In genomic region chr19:58305932-58306323, GRCh38 we compare ENCODE assay signal across 7 cellular contexts. TPM values are rescaled to one million over a fixed set of nuclear protein-coding genes. Genes with fewer than 3 reads are reported as not detected.
DNase-seq lines count a peak whose midpoint lies in the region; ATAC-seq and TF ChIP-seq lines count a peak whose summit lies in the region.

No MANE protein-coding gene starts in this region.

- H2AFZ ChIP-seq in HCT116 (ENCODE audit: low read depth, low read length, poor library complexity, severe bottlenecking) = no peak overlapping the region

- RAD21 ChIA-PET in HCT116 (lab: Charles Lee; ENCODE audit: low non-redundant PET in 1 of 2, low total read pairs in 2 of 2, uncharacterized antibody in 2 of 2, unreplicated experiment in 2 of 2) = no interaction called here

- H3K9me3 ChIP-seq in HCT116 (ENCODE audit: control insufficient read depth in 1 of 2, insufficient read depth in 1 of 2, low read depth in 1 of 2, low read length in 2 of 2) = no peaks in the 10 kb centered on the region; a peak in 1 of 4 replicates
- H3K9me3 ChIP-seq in SJSA1 (replicated peaks) = peaks cover 31% of the 10 kb centered on the region

- no peak for ATAC-seq in HCT116

- H3K36me3 ChIP-seq in HCT116 (ENCODE audit: control insufficient read depth in 1 of 2, insufficient read depth in 2 of 2, low read length in 2 of 2) (peaks cover 12 to 37% of the 10 kb centered on the region in 2 experiments), SJSA1 (peaks cover 73% of the 10 kb centered on the region)

- peak overlapping the region; percentile 92 to 93 for H3K4me3 ChIP-seq in HCT116 (replicated peaks in 1 of 2; ENCODE audit: low read depth in 1 of 2, low read length in 2 of 2)
- peak overlapping the region; percentile 80 for H3K4me3 ChIP-seq in SJSA1
- peak overlapping the region; percentile 90 for H3K4me3 ChIP-seq in fibroblast of pulmonary artery (replicated peaks; ENCODE audit: low read depth, low read length)
- peak overlapping the region; percentile 91 for H3K4me3 ChIP-seq in skeletal muscle cell (ENCODE audit: low read depth, low read length)

- H3K9me2 ChIP-seq in HCT116 (ENCODE audit: insufficient read depth) = no peaks in the 10 kb centered on the region

- DNase-seq in HCT116 (ENCODE audit: low read depth, low spot score) = no peak
- no peak for DNase-seq in SJSA1 (ENCODE audit: low read depth in 1 of 2, low spot score in 2 of 2)
- peak; percentile 19 for DNase-seq in fibroblast of pulmonary artery (ENCODE audit: low read depth)
- no peak for DNase-seq in skeletal muscle cell (ENCODE audit: low read depth)
- DNase-seq in mucosa of gallbladder (ENCODE audit: low spot score) = no peak
- no peak for DNase-seq in kidney glomerular epithelial cell (lab: John Stamatoyannopoulos, UW)
- no peak for DNase-seq in 8988T

- no TSS peak for BruUV-seq in HCT116 (replicated peaks; lab: Mats Ljungman, UMichigan)

- H3K79me2 ChIP-seq in HCT116 (ENCODE audit: insufficient read depth, low read length) = peaks cover 40% of the 10 kb centered on the region

- peak overlapping the region; percentile 73 for H3K9ac ChIP-seq in HCT116 (ENCODE audit: low read length)

- H3K27me3 ChIP-seq in HCT116 (ENCODE audit: insufficient read depth, low read length) (no peaks in the 10 kb centered on the region), SJSA1 (replicated peaks) (no peaks in the 10 kb centered on the region)

- TF ChIP-seq RAD21 in HCT116 (IDR thresholded peaks at IDR 0.05; ENCODE audit: low read depth) = no peak

- no peak for TF ChIP-seq POLR2A in HCT116 (IDR thresholded peaks at IDR 0.05; ENCODE audit: borderline replicate concordance, extremely low read depth, insufficient read depth, insufficient read length)

- CTCF ChIA-PET in HCT116 (lab: Charles Lee) = no interaction called here

- H3K27ac ChIP-seq in HCT116 (ENCODE audit: low read depth, low read length) = peak overlapping the region; percentile 74
- H3K27ac ChIP-seq in SJSA1 = peak overlapping the region; percentile 74

- no peaks in the 10 kb centered on the region for H4K20me1 ChIP-seq in HCT116 (ENCODE audit: insufficient read depth)

- peak overlapping the region; percentile 80 for H3K4me2 ChIP-seq in HCT116 (ENCODE audit: low read length)

- POLR2A ChIA-PET in HCT116 (lab: Charles Lee) = interaction anchor here (1.3 kb wide), 2 partner anchors 21 to 57 kb away, joined by 3 read pairs; partner anchors contain the start of genes ZNF497 and ZSCAN22

- intact Hi-C loops in HCT116 (cut with micrococcal nuclease) = loop anchor here (1.0 to 5.0 kb wide), 2 partner anchors 20 to 79 kb away; partner anchors contain the start of genes ZNF544 and ZSCAN22

- peaks cover 5 to 15% of the 10 kb centered on the region in 2 experiments; a peak in 3 of 4 replicates for H3K4me1 ChIP-seq in HCT116 (ENCODE audit: control insufficient read depth in 1 of 2, insufficient read depth in 2 of 2, low read length in 2 of 2)
- H3K4me1 ChIP-seq in SJSA1 (replicated peaks) = peaks cover 6% of the 10 kb centered on the region; the same call in 1 of the 2 replicates

- TF ChIP-seq CTCF in HCT116 (IDR thresholded peaks at IDR 0.05 in 2 of 3, conservative IDR thresholded peaks at IDR 0.05 in 1 of 3; ENCODE audit: borderline replicate concordance in 1 of 3, insufficient read depth in 1 of 3, low read depth in 2 of 3, low read length in 2 of 3) = no peak
- no peak for TF ChIP-seq CTCF in fibroblast of pulmonary artery (IDR thresholded peaks at IDR 0.05; ENCODE audit: low read length, missing control alignments)

TF ChIP-seq in HCT116, 20 proteins besides CTCF, POLR2A, EP300 and RAD21:
- TF ChIP-seq ZNF274 (IDR thresholded peaks at IDR 0.05; ENCODE audit: low read depth, low read length) (no peak), EZH2phosphoT487 (IDR thresholded peaks at IDR 0.05; ENCODE audit: borderline replicate concordance) (no peak), SRF (IDR thresholded peaks at IDR 0.05; ENCODE audit: low read depth) (no peak), SIN3A (IDR thresholded peaks at IDR 0.05; ENCODE audit: low read depth) (no peak), POLR2AphosphoS5 (IDR thresholded peaks at IDR 0.05; ENCODE audit: low read depth, low read length) (no peak), TCF7L2 (IDR thresholded peaks at IDR 0.05; ENCODE audit: borderline replicate concordance, extremely low read depth, insufficient read depth, insufficient read length) (no peak)
- TF ChIP-seq, protein P1, sequence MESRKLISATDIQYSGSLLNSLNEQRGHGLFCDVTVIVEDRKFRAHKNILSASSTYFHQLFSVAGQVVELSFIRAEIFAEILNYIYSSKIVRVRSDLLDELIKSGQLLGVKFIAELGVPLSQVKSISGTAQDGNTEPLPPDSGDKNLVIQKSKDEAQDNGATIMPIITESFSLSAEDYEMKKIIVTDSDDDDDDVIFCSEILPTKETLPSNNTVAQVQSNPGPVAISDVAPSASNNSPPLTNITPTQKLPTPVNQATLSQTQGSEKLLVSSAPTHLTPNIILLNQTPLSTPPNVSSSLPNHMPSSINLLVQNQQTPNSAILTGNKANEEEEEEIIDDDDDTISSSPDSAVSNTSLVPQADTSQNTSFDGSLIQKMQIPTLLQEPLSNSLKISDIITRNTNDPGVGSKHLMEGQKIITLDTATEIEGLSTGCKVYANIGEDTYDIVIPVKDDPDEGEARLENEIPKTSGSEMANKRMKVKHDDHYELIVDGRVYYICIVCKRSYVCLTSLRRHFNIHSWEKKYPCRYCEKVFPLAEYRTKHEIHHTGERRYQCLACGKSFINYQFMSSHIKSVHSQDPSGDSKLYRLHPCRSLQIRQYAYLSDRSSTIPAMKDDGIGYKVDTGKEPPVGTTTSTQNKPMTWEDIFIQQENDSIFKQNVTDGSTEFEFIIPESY (IDR thresholded peaks at IDR 0.05; ENCODE audit: extremely low read depth, insufficient replicate concordance, low read length) = no peak

RNA-seq across cellular contexts. Expression of gene ERVK3-1, which starts 0.8 kb away (rescaled TPM):
- 28.1 TPM for total RNA-seq in HCT116 (2021; ENCODE audit: unreplicated experiment)
- polyA plus RNA-seq in HCT116 (2012) = 26.7 and 29.6 TPM in 2 replicates
- 44.4 and 59.3 TPM in 2 replicates for total RNA-seq in SJSA1 (2014; rRNA removed; shearing (Covaris generic))
- total RNA-seq in mucosa of gallbladder = 32.2 TPM

RNA-seq across cellular contexts. Expression of gene ZSCAN22, which starts 20.9 kb away (rescaled TPM):
- total RNA-seq in HCT116 (2021; ENCODE audit: unreplicated experiment) (4.6 TPM), mucosa of gallbladder (4.7 TPM)
- 2.4 and 2.9 TPM in 2 replicates for polyA plus RNA-seq in HCT116 (2012)
- total RNA-seq in SJSA1 (2014; rRNA removed; shearing (Covaris generic)) = 2.5 and 3.2 TPM in 2 replicates

RNA-seq across cellular contexts. Expression of gene ZNF8, which starts 27.2 kb away (rescaled TPM):
- total RNA-seq in HCT116 (2021; ENCODE audit: unreplicated experiment) = 6.4 TPM
- polyA plus RNA-seq in HCT116 (2012) = 2.6 and 3.4 TPM in 2 replicates
- total RNA-seq in SJSA1 (2014; rRNA removed; shearing (Covaris generic)) = 2.5 and 4.1 TPM in 2 replicates
- total RNA-seq in mucosa of gallbladder = 6.1 TPM

RNA-seq across cellular contexts. Expression of gene A1BG, which starts 47.4 kb away (rescaled TPM):
- total RNA-seq in HCT116 (2021; ENCODE audit: unreplicated experiment) (1.2 TPM), mucosa of gallbladder (8.1 TPM)
- polyA plus RNA-seq in HCT116 (2012) = 0.25 and 0.62 TPM in 2 replicates
- 23.6 and 67.7 TPM in 2 replicates for total RNA-seq in SJSA1 (2014; rRNA removed; shearing (Covaris generic))

RNA-seq across cellular contexts. Expression of gene ZNF497, which starts 56.6 kb away (rescaled TPM):
- total RNA-seq in HCT116 (2021; ENCODE audit: unreplicated experiment) (5.1 TPM), mucosa of gallbladder (3.5 TPM)
- 2.1 and 2.2 TPM in 2 replicates for polyA plus RNA-seq in HCT116 (2012)
- 0.19 and 1.3 TPM in 2 replicates for total RNA-seq in SJSA1 (2014; rRNA removed; shearing (Covaris generic))
